Comparison of ENCODE assay signal across 20 cellular contexts in genomic region chr17:50817838-50818237, GRCh38. TPM values are rescaled to one million over a fixed set of nuclear protein-coding genes. Genes with fewer than 3 reads are reported as not detected.
DNase-seq lines count a peak whose midpoint lies in the region; ATAC-seq, FAIRE-seq and TF ChIP-seq lines count a peak whose summit lies in the region.
"Had no signal": no experiment of that assay in that cellular context is flagged by ENCODE, and none has a peak within 500 bp of the region (broad histone marks: within the 10 kb centered on the region; RNA-seq: fewer than 3 reads in every experiment).

No MANE protein-coding gene starts in this region.

- intact Hi-C loops in HepG2 (cut with micrococcal nuclease; ENCODE audit: unreplicated experiment), result loop anchor here (1.0 to 2.0 kb wide), 2 partner anchors 25 to 132 kb away; no protein-coding TSS in a partner anchor
- intact Hi-C loops in right lobe of liver (cut with DNase I), result no loop called here

- TF ChIP-seq CTCF in HepG2 (CRISPR knock-in tag; IDR thresholded peaks at IDR 0.05), result no peak
- no peak for TF ChIP-seq CTCF in right lobe of liver (IDR thresholded peaks at IDR 0.05)
- no peak for TF ChIP-seq CTCF in foreskin keratinocyte (conservative IDR thresholded peaks at IDR 0.05)
- no peak for TF ChIP-seq CTCF in nephron progenitor cell (IDR thresholded peaks at IDR 0.05)

- no peak overlapping the region for H3K27ac Mint-ChIP-seq in nephron progenitor cell
- H3K27ac Mint-ChIP-seq: activated T-helper 17 cell treated with anti-CD3 and anti-CD28 coated beads, Interleukin-2, amount 50 U/mL, for 72 hours; CD8-positive, alpha-beta T cell; stimulated activated effector memory CD8-positive, alpha-beta T cell treated with anti-CD3 and anti-CD28 coated beads, Interleukin-12 subunit alpha, Interleukin-12 subunit beta, amount 100 ng/mL, for 72 hours had no signal

- peak overlapping the region; percentile 57 for H3K4me2 ChIP-seq in HepG2 (ENCODE audit: low read depth, low read length)

- peaks cover 19% of the 10 kb centered on the region for H3K4me1 Mint-ChIP-seq in nephron progenitor cell

- peaks cover 0 to 33% of the 10 kb centered on the region in 2 experiments; a peak in 4 of 5 replicates for H3K27me3 ChIP-seq in HepG2 (ENCODE audit: control insufficient read depth in 1 of 2, insufficient read depth in 2 of 2, low read length in 2 of 2)
- no peaks in the 10 kb centered on the region for H3K27me3 ChIP-seq in right lobe of liver
- no peaks in the 10 kb centered on the region for H3K27me3 ChIP-seq in foreskin keratinocyte
- H3K27me3 ChIP-seq: adrenal gland, transverse colon had no signal

- no peak for TF ChIP-seq POLR2A in HepG2 (IDR thresholded peaks at IDR 0.05; ENCODE audit: insufficient read depth in 1 of 2, low read depth in 2 of 2, low read length in 2 of 2)
- no peak for TF ChIP-seq POLR2A in right lobe of liver (IDR thresholded peaks at IDR 0.05)
- no peak for TF ChIP-seq POLR2A in erythroblast (IDR thresholded peaks at IDR 0.05; ENCODE audit: low read length)

- no peaks in the 10 kb centered on the region for H3K36me3 Mint-ChIP-seq in nephron progenitor cell (ENCODE audit: low read depth)
- H3K36me3 Mint-ChIP-seq: CD8-positive, alpha-beta T cell; stimulated activated effector memory CD8-positive, alpha-beta T cell treated with anti-CD3 and anti-CD28 coated beads, Interleukin-12 subunit alpha, Interleukin-12 subunit beta, amount 100 ng/mL, for 72 hours had no signal

- no peak overlapping the region for H3K9ac ChIP-seq in HepG2 (ENCODE audit: insufficient read depth, low read depth, low read length)

- no peaks in the 10 kb centered on the region for H3K79me2 ChIP-seq in HepG2 (ENCODE audit: insufficient read depth, low read length)

- no peaks in the 10 kb centered on the region for H3K36me3 ChIP-seq in HepG2 (replicated peaks in 1 of 2; ENCODE audit: control insufficient read depth in 1 of 2, insufficient read depth in 2 of 2, low read length in 2 of 2)
- no peaks in the 10 kb centered on the region for H3K36me3 ChIP-seq in right lobe of liver
- H3K36me3 ChIP-seq: adrenal gland, transverse colon had no signal

- no peaks in the 10 kb centered on the region for H3K9me3 ChIP-seq in HepG2 (ENCODE audit: low read length)
- H3K9me3 ChIP-seq in right lobe of liver, result no peaks in the 10 kb centered on the region
- H3K9me3 ChIP-seq: adrenal gland, transverse colon had no signal

- POLR2A ChIA-PET in HepG2 (lab: Yijun Ruan, JAX), result no interaction called here

- no peak for TF ChIP-seq EP300 in HepG2 (IDR thresholded peaks at IDR 0.05; ENCODE audit: low read depth in 2 of 2, low read length in 2 of 2)
- no peak for TF ChIP-seq EP300 in HepG2 (CRISPR knock-in tag; IDR thresholded peaks at IDR 0.05; ENCODE audit: borderline replicate concordance)

- no peak overlapping the region for H3K4me3 Mint-ChIP-seq in nephron progenitor cell
- H3K4me3 Mint-ChIP-seq: activated T-helper 17 cell treated with anti-CD3 and anti-CD28 coated beads, Interleukin-2, amount 50 U/mL, for 72 hours; CD8-positive, alpha-beta T cell had no signal

- FAIRE-seq in HepG2 (lab: Jason Lieb, UNC), result no peak
- FAIRE-seq: GM18507 had no signal

- TF ChIP-seq RAD21 in HepG2 (CRISPR knock-in tag; IDR thresholded peaks at IDR 0.05), result no peak

- BruUV-seq in HepG2 (replicated peaks; lab: Mats Ljungman, UMichigan), result no TSS peak

- H4K20me1 ChIP-seq in HepG2 (ENCODE audit: insufficient read depth, low read length), result no peaks in the 10 kb centered on the region

- peaks cover 7% of the 10 kb centered on the region for H3K9me3 Mint-ChIP-seq in nephron progenitor cell
- H3K9me3 Mint-ChIP-seq: activated T-helper 17 cell treated with anti-CD3 and anti-CD28 coated beads, Interleukin-2, amount 50 U/mL, for 72 hours; CD8-positive, alpha-beta T cell; stimulated activated effector memory CD8-positive, alpha-beta T cell treated with anti-CD3 and anti-CD28 coated beads, Interleukin-12 subunit alpha, Interleukin-12 subunit beta, amount 100 ng/mL, for 72 hours had no signal

- DNase-seq in HepG2 (ENCODE audit: low spot score), result no peak
- no peak for DNase-seq in right lobe of liver
- peak; percentile 55 for DNase-seq in SW480 (ENCODE audit: low spot score)
- DNase-seq in foreskin keratinocyte, result peak; percentile 83 to 91
- DNase-seq in nephron progenitor cell, result no peak
- no peak for DNase-seq in erythroblast (lab: John Stamatoyannopoulos, UW)
- DNase-seq: 8988T, KG1, NCI-H1436 treated with DMSO at 0.1 percent for 48 hours, NCI-H510A had no signal

- H3K4me1 ChIP-seq in HepG2 (ENCODE audit: insufficient read depth, low read length) (peaks cover 27% of the 10 kb centered on the region), right lobe of liver (peaks cover 0 to 10% (median 0%) of the 10 kb centered on the region in 4 donors), foreskin keratinocyte (peaks cover 20% of the 10 kb centered on the region)

- H3K27ac ChIP-seq in HepG2 (ENCODE audit: extremely low read length, insufficient read depth, low read length) (no peak overlapping the region), right lobe of liver (no peak overlapping the region), foreskin keratinocyte (peak overlapping the region; percentile 36)
- H3K27ac ChIP-seq: adrenal gland, transverse colon had no signal

- 8% methylated on average over 7 of the region's 7 CpGs for WGBS in HepG2 (ENCODE audit: low lambda C conversion rate)
- WGBS in right lobe of liver (ENCODE audit: insufficient coverage, low coverage, low lambda C conversion rate, missing lambda C conversion rate), result 82% methylated on average over 7 of the region's 7 CpGs

- in situ Hi-C loops in HepG2 (cut with HindIII; ENCODE audit: extremely low pct_ligation_motif_present, low pct_unique_long_range_greater_than_20kb), result no loop called here

- H3K27me3 Mint-ChIP-seq in nephron progenitor cell (ENCODE audit: low read depth, poor library complexity), result peaks cover 13% of the 10 kb centered on the region

- H3K4me3 ChIP-seq in HepG2 (replicated peaks in 1 of 3; ENCODE audit: insufficient read depth in 1 of 3, low read depth in 2 of 3, low read length in 3 of 3) (no peak overlapping the region; a peak in 1 of 6 replicates), right lobe of liver (no peak overlapping the region)
- H3K4me3 ChIP-seq: adrenal gland, transverse colon had no signal

- no peak overlapping the region for H2AFZ ChIP-seq in HepG2 (ENCODE audit: low read length)

- peak; percentile 36 for ATAC-seq in HepG2
- no peak for ATAC-seq in right lobe of liver
- ATAC-seq in foreskin keratinocyte, result peak; percentile 93
- no peak for ATAC-seq in HG03135 (IDR thresholded peaks at IDR 0.05; ENCODE audit: unreplicated experiment)
- no peak for ATAC-seq in GM19328 (IDR thresholded peaks at IDR 0.05; ENCODE audit: unreplicated experiment)
- ATAC-seq: Right ventricle myocardium inferior had no signal

- CTCF ChIA-PET in HepG2 (lab: Yijun Ruan, JAX; ENCODE audit: low intra/inter-chr PET ratio, low total read pairs), result interaction anchor here (1.1 to 4.1 kb wide), 4 partner anchors 24 to 139 kb away, joined by 4 to 19 read pairs (median 9); no protein-coding TSS in a partner anchor

RNA-seq across cellular contexts. Expression of gene WFIKKN2, which starts 17.5 kb away (rescaled TPM):
- total RNA-seq in HepG2 (2016; rRNA removed; fragmentation: Illumina TruSeq; extraction: Trizol) (not detected in 2 replicates), right lobe of liver (not detected), foreskin keratinocyte (not detected in 2 replicates)
- total RNA-seq in HepG2 (2016; cell fraction: cytosol; rRNA removed; fragmentation: Illumina TruSeq; extraction: Trizol; ENCODE audit: low read depth), result not detected in 2 replicates
- 0.02 TPM in 1 of 2 replicates, not detected in the other for total RNA-seq in HepG2 (2016; cell fraction: insoluble cytoplasmic fraction; rRNA removed; fragmentation: Illumina TruSeq; extraction: Trizol)
- not detected in 2 replicates for total RNA-seq in HepG2 (2016; cell fraction: membrane; rRNA removed; fragmentation: Illumina TruSeq; extraction: Trizol)
- not detected in 2 replicates for total RNA-seq in HepG2 (2016; cell fraction: nucleus; rRNA removed; fragmentation: Illumina TruSeq; extraction: Trizol)
- polyA plus RNA-seq in HepG2 (2011; rRNA removed) (not detected in 2 replicates), foreskin keratinocyte (not detected in 2 replicates)
- polyA plus RNA-seq in HepG2 (2011; cell fraction: cytosol; rRNA removed), result 0.01 TPM in 2 replicates
- 0.06 TPM in 1 of 2 replicates, not detected in the other for polyA plus RNA-seq in HepG2 (2011; cell fraction: nucleus; rRNA removed)
- polyA plus RNA-seq in HepG2 (2012), result not detected in 2 replicates
- not detected in 2 replicates for polyA plus RNA-seq in HepG2 (2016; cell fraction: cytosol; fragmentation: Illumina TruSeq; extraction: Trizol; ENCODE audit: low read depth)
- not detected in 2 replicates for polyA plus RNA-seq in HepG2 (2016; cell fraction: insoluble cytoplasmic fraction; fragmentation: Illumina TruSeq; extraction: Trizol; ENCODE audit: low read depth)
- polyA plus RNA-seq in HepG2 (2016; cell fraction: membrane; fragmentation: Illumina TruSeq; extraction: Trizol; ENCODE audit: low read depth), result not detected in 2 replicates
- polyA plus RNA-seq in HepG2 (2016; cell fraction: nucleus; fragmentation: Illumina TruSeq; extraction: Trizol; ENCODE audit: insufficient read depth, low read depth), result 0.12 TPM in 1 of 2 replicates, not detected in the other
- not detected in 2 replicates for polyA minus RNA-seq in HepG2 (2011; rRNA and poly(A)+ RNA removed; ENCODE audit: low replicate concordance)
- polyA minus RNA-seq in HepG2 (2011; cell fraction: cytosol; rRNA and poly(A)+ RNA removed), result not detected in 2 replicates
- polyA minus RNA-seq in HepG2 (2011; cell fraction: nucleus; rRNA and poly(A)+ RNA removed), result not detected in 2 replicates
- total RNA-seq: activated T-helper 17 cell treated with anti-CD3 and anti-CD28 coated beads, Interleukin-2, amount 50 U/mL, for 72 hours; CD8-positive, alpha-beta T cell; dermis microvascular lymphatic vessel endothelial cell; transverse colon had no signal

RNA-seq across cellular contexts. Expression of gene TOB1, which starts 48.3 kb away (rescaled TPM):
- total RNA-seq in HepG2 (2016; rRNA removed; fragmentation: Illumina TruSeq; extraction: Trizol) (19.4 and 21.9 TPM in 2 replicates), right lobe of liver (100 to 1,000 TPM in 3 of 6 experiments, 10 to 100 TPM in 3; 36.2 to 222 (median 82.1) TPM), foreskin keratinocyte (45.2 and 49.1 TPM in 2 replicates)
- total RNA-seq in HepG2 (2016; cell fraction: cytosol; rRNA removed; fragmentation: Illumina TruSeq; extraction: Trizol; ENCODE audit: low read depth), result 4.8 and 6.1 TPM in 2 replicates
- 15.4 and 18.3 TPM in 2 replicates for total RNA-seq in HepG2 (2016; cell fraction: insoluble cytoplasmic fraction; rRNA removed; fragmentation: Illumina TruSeq; extraction: Trizol)
- total RNA-seq in HepG2 (2016; cell fraction: membrane; rRNA removed; fragmentation: Illumina TruSeq; extraction: Trizol), result 17.3 and 20.5 TPM in 2 replicates
- total RNA-seq in HepG2 (2016; cell fraction: nucleus; rRNA removed; fragmentation: Illumina TruSeq; extraction: Trizol), result 32.5 and 39.5 TPM in 2 replicates
- polyA plus RNA-seq in HepG2 (2011; rRNA removed) (52.5 and 57.7 TPM in 2 replicates), foreskin keratinocyte (31.7 and 35.3 TPM in 2 replicates)
- 34.6 and 53.8 TPM in 2 replicates for polyA plus RNA-seq in HepG2 (2011; cell fraction: cytosol; rRNA removed)
- polyA plus RNA-seq in HepG2 (2011; cell fraction: nucleus; rRNA removed), result 22.7 and 27.8 TPM in 2 replicates
- polyA plus RNA-seq in HepG2 (2012), result 77.1 and 86.3 TPM in 2 replicates
- polyA plus RNA-seq in HepG2 (2016; cell fraction: cytosol; fragmentation: Illumina TruSeq; extraction: Trizol; ENCODE audit: low read depth), result 11.4 and 11.5 TPM in 2 replicates
- polyA plus RNA-seq in HepG2 (2016; cell fraction: insoluble cytoplasmic fraction; fragmentation: Illumina TruSeq; extraction: Trizol; ENCODE audit: low read depth), result 38.0 and 41.3 TPM in 2 replicates
- polyA plus RNA-seq in HepG2 (2016; cell fraction: membrane; fragmentation: Illumina TruSeq; extraction: Trizol; ENCODE audit: low read depth), result 23.3 and 26.8 TPM in 2 replicates
- polyA plus RNA-seq in HepG2 (2016; cell fraction: nucleus; fragmentation: Illumina TruSeq; extraction: Trizol; ENCODE audit: insufficient read depth, low read depth), result 96.0 and 102 TPM in 2 replicates
- polyA minus RNA-seq in HepG2 (2011; rRNA and poly(A)+ RNA removed; ENCODE audit: low replicate concordance), result 82.9 and 106 TPM in 2 replicates
- 53.5 and 57.1 TPM in 2 replicates for polyA minus RNA-seq in HepG2 (2011; cell fraction: cytosol; rRNA and poly(A)+ RNA removed)
- 28.7 and 29.6 TPM in 2 replicates for polyA minus RNA-seq in HepG2 (2011; cell fraction: nucleus; rRNA and poly(A)+ RNA removed)

RNA-seq across cellular contexts. Expression of gene ANKRD40CL, which starts 50.5 kb away (rescaled TPM):
- total RNA-seq in HepG2 (2016; rRNA removed; fragmentation: Illumina TruSeq; extraction: Trizol), result 0.11 TPM in 1 of 2 replicates, not detected in the other
- total RNA-seq in HepG2 (2016; cell fraction: cytosol; rRNA removed; fragmentation: Illumina TruSeq; extraction: Trizol; ENCODE audit: low read depth), result 0.35 TPM in 1 of 2 replicates, not detected in the other
- not detected in 2 replicates for total RNA-seq in HepG2 (2016; cell fraction: insoluble cytoplasmic fraction; rRNA removed; fragmentation: Illumina TruSeq; extraction: Trizol)
- 0.52 TPM in 1 of 2 replicates, not detected in the other for total RNA-seq in HepG2 (2016; cell fraction: membrane; rRNA removed; fragmentation: Illumina TruSeq; extraction: Trizol)
- total RNA-seq in HepG2 (2016; cell fraction: nucleus; rRNA removed; fragmentation: Illumina TruSeq; extraction: Trizol), result not detected in 2 replicates
- 0.03 and 0.09 TPM in 2 replicates for polyA plus RNA-seq in HepG2 (2011; rRNA removed)
- 0.05 TPM in 1 of 2 replicates, not detected in the other for polyA plus RNA-seq in HepG2 (2011; cell fraction: cytosol; rRNA removed)
- polyA plus RNA-seq in HepG2 (2011; cell fraction: nucleus; rRNA removed), result 0.03 TPM in 1 of 2 replicates, not detected in the other
- 0.27 and 0.63 TPM in 2 replicates for polyA plus RNA-seq in HepG2 (2012)
- polyA plus RNA-seq in HepG2 (2016; cell fraction: cytosol; fragmentation: Illumina TruSeq; extraction: Trizol; ENCODE audit: low read depth), result not detected in 2 replicates
- not detected in 2 replicates for polyA plus RNA-seq in HepG2 (2016; cell fraction: insoluble cytoplasmic fraction; fragmentation: Illumina TruSeq; extraction: Trizol; ENCODE audit: low read depth)
- 0.27 TPM in 1 of 2 replicates, not detected in the other for polyA plus RNA-seq in HepG2 (2016; cell fraction: membrane; fragmentation: Illumina TruSeq; extraction: Trizol; ENCODE audit: low read depth)
- polyA plus RNA-seq in HepG2 (2016; cell fraction: nucleus; fragmentation: Illumina TruSeq; extraction: Trizol; ENCODE audit: insufficient read depth, low read depth), result not detected in 2 replicates
- not detected in 2 replicates for polyA minus RNA-seq in HepG2 (2011; rRNA and poly(A)+ RNA removed; ENCODE audit: low replicate concordance)
- not detected in 2 replicates for polyA minus RNA-seq in HepG2 (2011; cell fraction: cytosol; rRNA and poly(A)+ RNA removed)
- 0.26 TPM in 1 of 2 replicates, not detected in the other for polyA minus RNA-seq in HepG2 (2011; cell fraction: nucleus; rRNA and poly(A)+ RNA removed)
- total RNA-seq in right lobe of liver, result under 1 TPM in 1 of 6 experiments, not detected in 5; 0.29 TPM
- not detected in 2 replicates for total RNA-seq in foreskin keratinocyte
- not detected in 2 replicates for polyA plus RNA-seq in foreskin keratinocyte
- total RNA-seq: activated T-helper 17 cell treated with anti-CD3 and anti-CD28 coated beads, Interleukin-2, amount 50 U/mL, for 72 hours; adrenal gland; CD8-positive, alpha-beta T cell; dermis microvascular lymphatic vessel endothelial cell; Right ventricle myocardium inferior had no signal
- polyA plus RNA-seq: adrenal gland had no signal

Comparison
In these comparisons a context has a peak if more than half of its experiments do, and no peak if none do; other contexts are left out.
1. ATAC-seq: peak in HepG2 (single experiment) and foreskin keratinocyte (single experiment); none in right lobe of liver (0 of 4), HG03135 (single experiment) and GM19328 (single experiment).
2. DNase-seq: peak in SW480 (single experiment) and foreskin keratinocyte (2 of 2); none in HepG2 (single experiment), right lobe of liver (0 of 3), nephron progenitor cell (single experiment) and erythroblast (0 of 2).